ENCODE assay signal across 19 cellular contexts in genomic region chr4:1743551-1743950, GRCh38. TPM values are rescaled to one million over a fixed set of nuclear protein-coding genes. Genes with fewer than 3 reads are reported as not detected.
DNase-seq lines count a peak whose midpoint lies in the region; ATAC-seq, FAIRE-seq and TF ChIP-seq lines count a peak whose summit lies in the region.
"Had no signal": no experiment of that assay in that cellular context is flagged by ENCODE, and none has a peak within 500 bp of the region (broad histone marks: within the 10 kb centered on the region; RNA-seq: fewer than 3 reads in every experiment).

No MANE protein-coding gene starts in this region.

- no peak for TF ChIP-seq POLR2A in GM12878 (IDR thresholded peaks at IDR 0.05; ENCODE audit: low read depth, low read length)

- intact Hi-C loops in GM12878 (cut with micrococcal nuclease; ENCODE audit: unreplicated experiment): no loop called here

- in situ Hi-C loops in GM12878 (cut with MboI): loop anchor here (5.0 kb wide), 2 partner anchors 74 to 164 kb away; no protein-coding TSS in a partner anchor

- H2AFZ ChIP-seq in GM23338 (no peak overlapping the region), GM12878 (ENCODE audit: control insufficient read depth, low read depth, low read length) (no peak overlapping the region)

- H3K4me1 ChIP-seq in GM23338 (ENCODE audit: insufficient read depth) (no peaks in the 10 kb centered on the region), GM12878 (ENCODE audit: control insufficient read depth, insufficient read depth, low read length) (no peaks in the 10 kb centered on the region)
- H3K4me1 ChIP-seq: A549 had no signal

- H3K4me3 ChIP-seq in GM23338 (no peak overlapping the region), GM12878 (no peak overlapping the region)
- H3K4me3 ChIP-seq: A549 had no signal

- H3K36me3 ChIP-seq in GM23338 (ENCODE audit: insufficient read depth) (peaks cover 27% of the 10 kb centered on the region), GM12878 (ENCODE audit: control insufficient read depth in 2 of 2, insufficient read depth in 2 of 2, low read length in 1 of 2) (peaks cover 21 to 36% of the 10 kb centered on the region in 2 experiments; a peak in 3 of 4 replicates)

- H3K4me1 Mint-ChIP-seq in activated naive CD4-positive, alpha-beta T cell treated with anti-CD3 and anti-CD28 coated beads, Interleukin-2, amount 50 U/mL, for 24 hours: no peaks in the 10 kb centered on the region
- H3K4me1 Mint-ChIP-seq in GM23338: no peaks in the 10 kb centered on the region; the same call in 2 of the 3 replicates
- H3K4me1 Mint-ChIP-seq in stimulated activated naive B cell treated with anti-CD40 and anti-IgM and Interleukin-4, amounts not matched to agents 10 μg/mL and 1 μg/mL and 100 μg/mL, for 72 hours: peaks cover 0 to 8% of the 10 kb centered on the region in 2 donors

- SMC1A ChIA-PET in GM12878 (lab: Charles Lee; ENCODE audit: uncharacterized antibody, unreplicated experiment): no interaction called here

- H3F3A ChIP-seq in GM23338 (replicated peaks; ENCODE audit: low read depth): peaks cover 5% of the 10 kb centered on the region; the same call in 1 of the 2 replicates

- no peak overlapping the region for H3K9ac ChIP-seq in GM12878 (ENCODE audit: control insufficient read depth, insufficient read depth, low read length)

- TF ChIP-seq CTCF in GM23338 (conservative IDR thresholded peaks at IDR 0.05; ENCODE audit: low read depth in 2 of 2) (no peak), GM12878 (IDR thresholded peaks at IDR 0.05 in 2 of 3, conservative IDR thresholded peaks at IDR 0.05 in 1 of 3; ENCODE audit: control insufficient read depth in 2 of 3, extremely low read depth in 1 of 3, insufficient read depth in 1 of 3, low read depth in 3 of 3, low read length in 3 of 3) (no peak)

- TF ChIP-seq EP300 in GM12878 (IDR thresholded peaks at IDR 0.05; ENCODE audit: borderline replicate concordance in 1 of 2, control insufficient read depth in 1 of 2, low read depth in 2 of 2, low read length in 2 of 2): no peak

- H3K4me3 Mint-ChIP-seq in activated naive CD4-positive, alpha-beta T cell treated with anti-CD3 and anti-CD28 coated beads, Interleukin-2, amount 50 U/mL, for 24 hours: peak overlapping the region; percentile 26
- H3K4me3 Mint-ChIP-seq in GM23338: no peak overlapping the region
- H3K4me3 Mint-ChIP-seq in stimulated activated naive B cell treated with anti-CD40 and anti-IgM and Interleukin-4, amounts not matched to agents 10 μg/mL and 1 μg/mL and 100 μg/mL, for 72 hours: no peak overlapping the region

- POLR2A ChIA-PET in GM12878 (lab: Charles Lee): no interaction called here

- H3K27me3 ChIP-seq in GM23338 (ENCODE audit: insufficient read depth): no peaks in the 10 kb centered on the region
- H3K27me3 ChIP-seq in GM12878 (replicated peaks in 1 of 2; ENCODE audit: control insufficient read depth in 2 of 2, insufficient read depth in 2 of 2, low read length in 1 of 2): no peaks in the 10 kb centered on the region

- no peak for DNase-seq in activated naive CD4-positive, alpha-beta T cell treated with Interleukin-2 at 50 U/mL for 16 hours
- DNase-seq in GM23338 (ENCODE audit: low spot score): no peak
- no peak for DNase-seq in GM12878 (ENCODE audit: low read depth, low spot score)
- no peak for DNase-seq in stimulated activated naive B cell treated with anti-CD40 and anti-IgM and Interleukin-4, amounts not matched to agents 10 μg/mL and 1 μg/mL and 100 μg/mL, for 72 hours
- DNase-seq in NCI-H1048 (lab: John Stamatoyannopoulos, UW): no peak
- no peak for DNase-seq in GM19238 (ENCODE audit: insufficient read length, low spot score)
- DNase-seq: DMS 273 treated with DMSO at 0.1 percent for 48 hours, DND-41, GOT3, KG1, NCI-H187, NCI-H226, NCI-H524, NCI-H82, SIG-M5 had no signal

- WGBS in GM12878 (ENCODE audit: insufficient coverage, insufficient replicate concordance, low lambda C conversion rate, missing lambda C conversion rate): 94% methylated on average over 12 of the region's 12 CpGs

- no peaks in the 10 kb centered on the region; the same call in 1 of the 2 replicates for H4K20me1 ChIP-seq in GM23338 (replicated peaks; ENCODE audit: insufficient read depth)
- H4K20me1 ChIP-seq in GM12878 (ENCODE audit: control insufficient read depth, insufficient read depth): no peaks in the 10 kb centered on the region

- RAD21 ChIA-PET in GM12878 (lab: Charles Lee; ENCODE audit: unreplicated experiment): no interaction called here

- peaks cover under 1% of the 10 kb centered on the region; the same call in 2 of the 3 replicates for H3K9me3 ChIP-seq in GM12878 (replicated peaks; ENCODE audit: control insufficient read depth, insufficient read depth, low read length)
- H3K9me3 ChIP-seq: A549 had no signal

- H3K27ac Mint-ChIP-seq in activated naive CD4-positive, alpha-beta T cell treated with anti-CD3 and anti-CD28 coated beads, Interleukin-2, amount 50 U/mL, for 24 hours: no peak overlapping the region
- H3K27ac Mint-ChIP-seq in GM23338: no peak overlapping the region
- H3K27ac Mint-ChIP-seq in stimulated activated naive B cell treated with anti-CD40 and anti-IgM and Interleukin-4, amounts not matched to agents 10 μg/mL and 1 μg/mL and 100 μg/mL, for 72 hours: peak overlapping the region; percentile 54

- no peaks in the 10 kb centered on the region for H3K79me2 ChIP-seq in GM23338 (replicated peaks; ENCODE audit: insufficient read depth)
- no peaks in the 10 kb centered on the region for H3K79me2 ChIP-seq in GM12878 (ENCODE audit: control insufficient read depth, insufficient read depth, low read length)

- no peak for TF ChIP-seq RAD21 in GM12878 (IDR thresholded peaks at IDR 0.05; ENCODE audit: insufficient read depth, low read depth, low read length)

- FAIRE-seq in GM12878 (lab: Jason Lieb, UNC): no peak
- FAIRE-seq: A549 had no signal

- peaks cover 10% of the 10 kb centered on the region for H3K36me3 Mint-ChIP-seq in activated naive CD4-positive, alpha-beta T cell treated with anti-CD3 and anti-CD28 coated beads, Interleukin-2, amount 50 U/mL, for 24 hours
- H3K36me3 Mint-ChIP-seq in GM23338 (ENCODE audit: low read depth): peaks cover 63% of the 10 kb centered on the region
- peaks cover 40 to 46% of the 10 kb centered on the region in 2 donors for H3K36me3 Mint-ChIP-seq in stimulated activated naive B cell treated with anti-CD40 and anti-IgM and Interleukin-4, amounts not matched to agents 10 μg/mL and 1 μg/mL and 100 μg/mL, for 72 hours

- peaks cover 3% of the 10 kb centered on the region for H3K9me3 Mint-ChIP-seq in activated naive CD4-positive, alpha-beta T cell treated with anti-CD3 and anti-CD28 coated beads, Interleukin-2, amount 50 U/mL, for 24 hours
- H3K9me3 Mint-ChIP-seq in GM23338: peaks cover 7% of the 10 kb centered on the region
- H3K9me3 Mint-ChIP-seq in stimulated activated naive B cell treated with anti-CD40 and anti-IgM and Interleukin-4, amounts not matched to agents 10 μg/mL and 1 μg/mL and 100 μg/mL, for 72 hours: peaks cover 4% of the 10 kb centered on the region in 2 donors

- CTCF ChIA-PET in GM12878 (lab: Yijun Ruan, JAX): interaction anchor here (1.3 kb wide), 1 partner anchor 50 kb away, joined by 8 read pairs; no protein-coding TSS in a partner anchor

- H3K4me2 ChIP-seq in GM23338 (no peak overlapping the region), GM12878 (ENCODE audit: control insufficient read depth, insufficient read depth) (no peak overlapping the region)
- H3K4me2 ChIP-seq: A549 had no signal

- ATAC-seq in GM23338 (no peak), GM12878 (no peak)
- ATAC-seq in stimulated activated naive B cell treated with anti-CD40 and anti-IgM and Interleukin-4, amounts not matched to agents 10 μg/mL and 1 μg/mL and 100 μg/mL, for 72 hours (replicated peaks): no peak
- ATAC-seq: A549, SK-N-SH treated with all-trans-retinoic acid at 6 μM for 48 hours had no signal

- H3K9me2 ChIP-seq in GM23338 (ENCODE audit: insufficient read depth): no peaks in the 10 kb centered on the region

- 0 out of 2 replicates have a peak overlapping the region, but pooled peaks have one; percentile 45 for H3K27ac ChIP-seq in GM23338 (ENCODE audit: low read depth)
- H3K27ac ChIP-seq in GM12878 (ENCODE audit: control insufficient read depth, insufficient read depth): no peak overlapping the region
- H3K27ac ChIP-seq: A549 had no signal

- H3K27me3 Mint-ChIP-seq in activated naive CD4-positive, alpha-beta T cell treated with anti-CD3 and anti-CD28 coated beads, Interleukin-2, amount 50 U/mL, for 24 hours: no peaks in the 10 kb centered on the region
- peaks cover 25% of the 10 kb centered on the region for H3K27me3 Mint-ChIP-seq in GM23338 (ENCODE audit: insufficient read depth, low read depth, poor library complexity)
- H3K27me3 Mint-ChIP-seq in stimulated activated naive B cell treated with anti-CD40 and anti-IgM and Interleukin-4, amounts not matched to agents 10 μg/mL and 1 μg/mL and 100 μg/mL, for 72 hours: peaks cover 0 to 5% of the 10 kb centered on the region in 2 donors

- TSS peak; percentile 18 for BruUV-seq in GM12878 (replicated peaks; lab: Mats Ljungman, UMichigan)

RNA-seq across cellular contexts. Expression of gene TACC3, which starts 22.2 kb away (rescaled TPM):
- total RNA-seq in GM23338 (2014; rRNA removed; shearing (Covaris generic)): 120 and 136 TPM in 2 replicates
- polyA plus RNA-seq in GM23338 (2016; fragmentation: Nextera tagmentation; extraction: Ambion mirVana) (120 and 129 TPM in 2 replicates), GM12878 (2011; rRNA removed) (29.0 and 39.7 TPM in 2 replicates), GM12878 (2014; fragmentation: Illumina TruSeq; extraction: Trizol) (77.1 and 99.7 TPM in 2 replicates), GM12878 (2014; fragmentation: Nextera tagmentation; extraction: Ambion mirVana) (1 to 10 TPM; 2.8 to 8.1 TPM), GM12878 (2014; rRNA removed) (79.9 and 99.2 TPM in 2 replicates), GM12878 (2016; fragmentation: Nextera tagmentation; extraction: Ambion mirVana) (100 to 1,000 TPM; 103 to 115 TPM)
- 45.6 and 47.9 TPM in 2 replicates for total RNA-seq in GM12878 (2013; cell fraction: nucleolus; rRNA removed)
- total RNA-seq in GM12878 (2014; rRNA removed) (48.1 and 66.7 TPM in 2 replicates), GM12878 (2014; rRNA removed; fragmentation: Illumina TruSeq; extraction: Trizol) (44.5 and 48.6 TPM in 2 replicates), GM12878 (2021) (120 and 121 TPM in 2 replicates)
- 26.4 TPM for polyA plus RNA-seq in GM12878 (2011; ENCODE audit: low read depth)
- polyA plus RNA-seq in GM12878 (2011; cell fraction: cytosol; rRNA removed): 48.5 and 50.4 TPM in 2 replicates
- polyA plus RNA-seq in GM12878 (2011; cell fraction: nucleus; rRNA removed): 145 and 206 TPM in 2 replicates
- 58.5 and 64.0 TPM in 2 replicates for polyA plus RNA-seq in GM12878 (2012)
- 10.1 and 26.4 TPM in 2 replicates for polyA minus RNA-seq in GM12878 (2011; rRNA and poly(A)+ RNA removed)
- polyA minus RNA-seq in GM12878 (2011; cell fraction: cytosol; rRNA and poly(A)+ RNA removed): 17.0 and 25.1 TPM in 2 replicates
- polyA minus RNA-seq in GM12878 (2011; cell fraction: nucleus; rRNA and poly(A)+ RNA removed): 17.8 and 34.8 TPM in 2 replicates

RNA-seq across cellular contexts. Expression of gene TMEM129, which starts 22.4 kb away (rescaled TPM):
- total RNA-seq in GM23338 (2014; rRNA removed; shearing (Covaris generic)): 45.1 and 64.4 TPM in 2 replicates
- polyA plus RNA-seq in GM23338 (2016; fragmentation: Nextera tagmentation; extraction: Ambion mirVana) (16.2 and 16.4 TPM in 2 replicates), GM12878 (2011; rRNA removed) (4.0 and 8.6 TPM in 2 replicates), GM12878 (2014; fragmentation: Illumina TruSeq; extraction: Trizol) (2.1 and 7.2 TPM in 2 replicates), GM12878 (2014; fragmentation: Nextera tagmentation; extraction: Ambion mirVana) (under 1 TPM; 0.19 to 0.46 TPM), GM12878 (2014; rRNA removed) (24.9 and 25.1 TPM in 2 replicates), GM12878 (2016; fragmentation: Nextera tagmentation; extraction: Ambion mirVana) (10 to 100 TPM; 17.3 to 23.2 TPM)
- total RNA-seq in GM12878 (2013; cell fraction: nucleolus; rRNA removed): 20.1 and 24.9 TPM in 2 replicates
- total RNA-seq in GM12878 (2014; rRNA removed) (18.4 and 20.9 TPM in 2 replicates), GM12878 (2014; rRNA removed; fragmentation: Illumina TruSeq; extraction: Trizol) (7.7 and 9.0 TPM in 2 replicates), GM12878 (2021) (19.3 and 20.4 TPM in 2 replicates)
- polyA plus RNA-seq in GM12878 (2011; ENCODE audit: low read depth): 3.5 TPM
- polyA plus RNA-seq in GM12878 (2011; cell fraction: cytosol; rRNA removed): 15.0 and 28.3 TPM in 2 replicates
- polyA plus RNA-seq in GM12878 (2011; cell fraction: nucleus; rRNA removed): 37.7 and 44.3 TPM in 2 replicates
- polyA plus RNA-seq in GM12878 (2012): 10.2 and 12.3 TPM in 2 replicates
- polyA minus RNA-seq in GM12878 (2011; rRNA and poly(A)+ RNA removed): 6.2 and 15.6 TPM in 2 replicates
- 6.4 and 6.9 TPM in 2 replicates for polyA minus RNA-seq in GM12878 (2011; cell fraction: cytosol; rRNA and poly(A)+ RNA removed)
- polyA minus RNA-seq in GM12878 (2011; cell fraction: nucleus; rRNA and poly(A)+ RNA removed): 7.4 and 9.1 TPM in 2 replicates

RNA-seq across cellular contexts. Expression of gene SLBP, which starts 31.4 kb away (rescaled TPM):
- total RNA-seq in GM23338 (2014; rRNA removed; shearing (Covaris generic)): 54.4 and 68.3 TPM in 2 replicates
- polyA plus RNA-seq in GM23338 (2016; fragmentation: Nextera tagmentation; extraction: Ambion mirVana) (58.6 and 62.5 TPM in 2 replicates), GM12878 (2011; rRNA removed) (168 and 247 TPM in 2 replicates), GM12878 (2014; fragmentation: Illumina TruSeq; extraction: Trizol) (206 and 227 TPM in 2 replicates), GM12878 (2014; fragmentation: Nextera tagmentation; extraction: Ambion mirVana) (100 to 1,000 TPM in 1 of 2 experiments, 10 to 100 TPM in 1; 94.4 to 101 TPM), GM12878 (2014; rRNA removed) (142 and 148 TPM in 2 replicates), GM12878 (2016; fragmentation: Nextera tagmentation; extraction: Ambion mirVana) (100 to 1,000 TPM; 277 to 278 TPM)
- total RNA-seq in GM12878 (2013; cell fraction: nucleolus; rRNA removed): 19.4 and 19.5 TPM in 2 replicates
- total RNA-seq in GM12878 (2014; rRNA removed) (185 and 205 TPM in 2 replicates), GM12878 (2014; rRNA removed; fragmentation: Illumina TruSeq; extraction: Trizol) (138 and 147 TPM in 2 replicates), GM12878 (2021) (111 and 114 TPM in 2 replicates)
- polyA plus RNA-seq in GM12878 (2011; ENCODE audit: low read depth): 68.6 TPM
- 91.0 and 98.4 TPM in 2 replicates for polyA plus RNA-seq in GM12878 (2011; cell fraction: cytosol; rRNA removed)
- polyA plus RNA-seq in GM12878 (2011; cell fraction: nucleus; rRNA removed): 60.3 and 79.5 TPM in 2 replicates
- 69.3 and 70.1 TPM in 2 replicates for polyA plus RNA-seq in GM12878 (2012)
- polyA minus RNA-seq in GM12878 (2011; rRNA and poly(A)+ RNA removed): 64.3 and 65.5 TPM in 2 replicates
- polyA minus RNA-seq in GM12878 (2011; cell fraction: cytosol; rRNA and poly(A)+ RNA removed): 42.9 and 43.9 TPM in 2 replicates
- 13.2 and 26.1 TPM in 2 replicates for polyA minus RNA-seq in GM12878 (2011; cell fraction: nucleus; rRNA and poly(A)+ RNA removed)

RNA-seq across cellular contexts. Expression of gene FGFR3, which starts 49.5 kb away (rescaled TPM):
- 14.8 and 17.4 TPM in 2 replicates for total RNA-seq in GM23338 (2014; rRNA removed; shearing (Covaris generic))
- polyA plus RNA-seq in GM23338 (2016; fragmentation: Nextera tagmentation; extraction: Ambion mirVana): 3.6 and 4.2 TPM in 2 replicates
- total RNA-seq in GM12878 (2013; cell fraction: nucleolus; rRNA removed): not detected in 2 replicates
- 0.05 TPM in 1 of 2 replicates, not detected in the other for total RNA-seq in GM12878 (2014; rRNA removed)
- total RNA-seq in GM12878 (2014; rRNA removed; fragmentation: Illumina TruSeq; extraction: Trizol): not detected in 2 replicates
- total RNA-seq in GM12878 (2021): 0.33 and 0.37 TPM in 2 replicates
- polyA plus RNA-seq in GM12878 (2011; ENCODE audit: low read depth): not detected
- 0.01 and 0.05 TPM in 2 replicates for polyA plus RNA-seq in GM12878 (2011; rRNA removed)
- 0.01 and 0.08 TPM in 2 replicates for polyA plus RNA-seq in GM12878 (2011; cell fraction: cytosol; rRNA removed)
- polyA plus RNA-seq in GM12878 (2011; cell fraction: nucleus; rRNA removed): 0.18 and 0.25 TPM in 2 replicates
- polyA plus RNA-seq in GM12878 (2012): 0.05 and 0.14 TPM in 2 replicates
- not detected in 2 replicates for polyA plus RNA-seq in GM12878 (2014; fragmentation: Illumina TruSeq; extraction: Trizol)
- not detected for polyA plus RNA-seq in GM12878 (2014; fragmentation: Nextera tagmentation; extraction: Ambion mirVana)
- polyA plus RNA-seq in GM12878 (2014; rRNA removed): 0.26 TPM in 1 of 2 replicates, not detected in the other
- under 1 TPM in 1 of 2 experiments, not detected in 1; 0.11 TPM for polyA plus RNA-seq in GM12878 (2016; fragmentation: Nextera tagmentation; extraction: Ambion mirVana)
- polyA minus RNA-seq in GM12878 (2011; rRNA and poly(A)+ RNA removed): not detected in 2 replicates
- polyA minus RNA-seq in GM12878 (2011; cell fraction: cytosol; rRNA and poly(A)+ RNA removed): 1.2 TPM in 1 of 2 replicates, not detected in the other
- polyA minus RNA-seq in GM12878 (2011; cell fraction: nucleus; rRNA and poly(A)+ RNA removed): 0.96 TPM in 1 of 2 replicates, not detected in the other
- total RNA-seq: RPMI7951 had no signal

RNA-seq across cellular contexts. Expression of gene FAM53A, which starts 59.4 kb away (rescaled TPM):
- 1.6 and 3.1 TPM in 2 replicates for total RNA-seq in GM23338 (2014; rRNA removed; shearing (Covaris generic))
- polyA plus RNA-seq in GM23338 (2016; fragmentation: Nextera tagmentation; extraction: Ambion mirVana): 1.1 and 1.4 TPM in 2 replicates
- 1.7 and 1.9 TPM in 2 replicates for total RNA-seq in GM12878 (2013; cell fraction: nucleolus; rRNA removed)
- 0.40 and 1.4 TPM in 2 replicates for total RNA-seq in GM12878 (2014; rRNA removed)
- 0.32 and 0.40 TPM in 2 replicates for total RNA-seq in GM12878 (2014; rRNA removed; fragmentation: Illumina TruSeq; extraction: Trizol)
- total RNA-seq in GM12878 (2021): 0.77 and 0.87 TPM in 2 replicates
- not detected for polyA plus RNA-seq in GM12878 (2011; ENCODE audit: low read depth)
- polyA plus RNA-seq in GM12878 (2011; rRNA removed): 0.30 and 0.37 TPM in 2 replicates
- polyA plus RNA-seq in GM12878 (2011; cell fraction: cytosol; rRNA removed): 0.54 and 0.64 TPM in 2 replicates
- polyA plus RNA-seq in GM12878 (2011; cell fraction: nucleus; rRNA removed): 0.88 and 1.4 TPM in 2 replicates
- polyA plus RNA-seq in GM12878 (2012): 0.66 and 1.7 TPM in 2 replicates
- polyA plus RNA-seq in GM12878 (2014; fragmentation: Illumina TruSeq; extraction: Trizol): 0.09 TPM in 1 of 2 replicates, not detected in the other
- polyA plus RNA-seq in GM12878 (2014; fragmentation: Nextera tagmentation; extraction: Ambion mirVana): under 1 TPM in 1 of 2 experiments, not detected in 1; 0.02 TPM
- polyA plus RNA-seq in GM12878 (2014; rRNA removed): 0.44 and 1.3 TPM in 2 replicates
- under 1 TPM in 1 of 2 experiments, not detected in 1; 0.32 TPM for polyA plus RNA-seq in GM12878 (2016; fragmentation: Nextera tagmentation; extraction: Ambion mirVana)
- polyA minus RNA-seq in GM12878 (2011; rRNA and poly(A)+ RNA removed): 0.44 and 0.77 TPM in 2 replicates
- not detected in 2 replicates for polyA minus RNA-seq in GM12878 (2011; cell fraction: cytosol; rRNA and poly(A)+ RNA removed)
- 0.60 and 0.86 TPM in 2 replicates for polyA minus RNA-seq in GM12878 (2011; cell fraction: nucleus; rRNA and poly(A)+ RNA removed)
